In genomic region chr5:31435730-31436129, GRCh38 we compare ENCODE assay signal across 24 cellular contexts.
"Had no signal": no experiment of that assay in that cellular context is flagged by ENCODE, and none has a peak within 500 bp of the region (broad histone marks: within the 10 kb centered on the region; RNA-seq: fewer than 3 reads in every experiment).

No MANE protein-coding gene starts in this region.

- H3K4me1 Mint-ChIP-seq: IgD-negative memory B cell had no signal

- H3K27ac Mint-ChIP-seq: IgD-negative memory B cell had no signal

- H3K9me3 Mint-ChIP-seq: IgD-negative memory B cell had no signal

- H3K27ac ChIP-seq: KMS-11, SJSA1 had no signal

- ATAC-seq: HepG2, K562 had no signal

- DNase-seq: Kasumi-1, MM.1S, MV-4-11, NCI-H1048, NCI-H1105, NCI-H1417, NCI-H1436 treated with DMSO at 0.1 percent for 48 hours, NCI-H1694, NCI-H187 treated with DMSO at 0.1 percent for 48 hours, NCI-H2029 treated with DMSO at 0.1 percent for 48 hours, NCI-H226, NCI-H446, NCI-H510A, NCI-H524 treated with DMSO at 0.1 percent for 48 hours, NCI-H69, NCI-H774, Right ventricle myocardium superior, RPMI8226, SIG-M5 had no signal

- H3K9me3 ChIP-seq: SJSA1 had no signal

- H3K4me3 Mint-ChIP-seq: IgD-negative memory B cell had no signal

- H3K4me1 ChIP-seq: SJSA1 had no signal

- H3K27me3 Mint-ChIP-seq: IgD-negative memory B cell had no signal

- H3K4me3 ChIP-seq: K562, SJSA1 had no signal

- H3K36me3 ChIP-seq: SJSA1 had no signal

- H3K27me3 ChIP-seq: SJSA1 had no signal
